Comparison of ENCODE assay signal across 1 cellular context in the genomic region with DNA sequence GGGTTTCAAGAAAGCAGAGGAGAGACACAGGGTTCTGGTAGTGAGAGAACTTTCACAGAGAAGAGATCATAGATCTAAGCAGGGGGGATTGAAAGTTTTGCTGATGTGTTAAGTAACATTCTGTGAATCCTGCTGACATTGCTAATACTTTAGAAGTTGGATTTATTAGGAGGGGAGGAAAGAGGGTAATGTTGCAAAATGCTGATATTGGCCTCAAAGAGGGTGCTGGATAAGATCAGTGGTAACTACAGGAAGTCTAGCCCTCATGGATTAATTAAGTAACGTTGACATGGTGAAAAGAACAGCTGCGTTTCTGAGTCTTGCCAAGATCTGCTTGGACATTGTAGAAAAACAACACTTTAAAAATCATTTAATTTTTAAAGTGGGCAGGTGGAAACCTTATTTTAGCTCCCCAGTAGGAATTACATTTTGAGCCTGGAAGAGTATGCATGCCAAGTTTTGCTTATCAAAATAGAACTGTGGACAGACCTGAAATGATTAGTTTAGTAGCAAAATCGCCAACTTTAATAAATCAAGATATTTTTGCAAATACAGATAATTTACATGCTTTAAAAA.
A peak's percentile ranks its signal among the peaks of the same experiment; 100 is the strongest.
TF ChIP-seq lines count a peak whose summit lies in the region.

No MANE protein-coding gene starts in this region.

TF ChIP-seq in HepG2, 621 proteins besides CTCF, POLR2A, EP300 and RAD21 (continued from another document):
- TF ChIP-seq MAFF (IDR thresholded peaks at IDR 0.05; ENCODE audit: low read depth, low read length) (peak; percentile 77), RFXAP (CRISPR knock-in tag; IDR thresholded peaks at IDR 0.05; ENCODE audit: borderline replicate concordance) (no peak), PHB2 (IDR thresholded peaks at IDR 0.05; ENCODE audit: partially characterized antibody) (no peak), YEATS2 (CRISPR knock-in tag; IDR thresholded peaks at IDR 0.05; ENCODE audit: borderline replicate concordance) (no peak), SMAD3 (CRISPR knock-in tag; IDR thresholded peaks at IDR 0.05) (no peak), REXO4 (CRISPR knock-in tag; IDR thresholded peaks at IDR 0.05; ENCODE audit: borderline replicate concordance) (no peak), RARA (CRISPR knock-in tag; IDR thresholded peaks at IDR 0.05) (no peak), ZNF660 (CRISPR knock-in tag; IDR thresholded peaks at IDR 0.05; ENCODE audit: borderline replicate concordance, low read depth) (no peak)
- TF ChIP-seq, protein P1, sequence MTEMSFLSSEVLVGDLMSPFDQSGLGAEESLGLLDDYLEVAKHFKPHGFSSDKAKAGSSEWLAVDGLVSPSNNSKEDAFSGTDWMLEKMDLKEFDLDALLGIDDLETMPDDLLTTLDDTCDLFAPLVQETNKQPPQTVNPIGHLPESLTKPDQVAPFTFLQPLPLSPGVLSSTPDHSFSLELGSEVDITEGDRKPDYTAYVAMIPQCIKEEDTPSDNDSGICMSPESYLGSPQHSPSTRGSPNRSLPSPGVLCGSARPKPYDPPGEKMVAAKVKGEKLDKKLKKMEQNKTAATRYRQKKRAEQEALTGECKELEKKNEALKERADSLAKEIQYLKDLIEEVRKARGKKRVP (CRISPR knock-in tag; IDR thresholded peaks at IDR 0.05), result no peak
TF ChIP-seq in HepG2: peak in this region for 2.
